8 cellular contexts compared by ENCODE assay signal in the genomic region with DNA sequence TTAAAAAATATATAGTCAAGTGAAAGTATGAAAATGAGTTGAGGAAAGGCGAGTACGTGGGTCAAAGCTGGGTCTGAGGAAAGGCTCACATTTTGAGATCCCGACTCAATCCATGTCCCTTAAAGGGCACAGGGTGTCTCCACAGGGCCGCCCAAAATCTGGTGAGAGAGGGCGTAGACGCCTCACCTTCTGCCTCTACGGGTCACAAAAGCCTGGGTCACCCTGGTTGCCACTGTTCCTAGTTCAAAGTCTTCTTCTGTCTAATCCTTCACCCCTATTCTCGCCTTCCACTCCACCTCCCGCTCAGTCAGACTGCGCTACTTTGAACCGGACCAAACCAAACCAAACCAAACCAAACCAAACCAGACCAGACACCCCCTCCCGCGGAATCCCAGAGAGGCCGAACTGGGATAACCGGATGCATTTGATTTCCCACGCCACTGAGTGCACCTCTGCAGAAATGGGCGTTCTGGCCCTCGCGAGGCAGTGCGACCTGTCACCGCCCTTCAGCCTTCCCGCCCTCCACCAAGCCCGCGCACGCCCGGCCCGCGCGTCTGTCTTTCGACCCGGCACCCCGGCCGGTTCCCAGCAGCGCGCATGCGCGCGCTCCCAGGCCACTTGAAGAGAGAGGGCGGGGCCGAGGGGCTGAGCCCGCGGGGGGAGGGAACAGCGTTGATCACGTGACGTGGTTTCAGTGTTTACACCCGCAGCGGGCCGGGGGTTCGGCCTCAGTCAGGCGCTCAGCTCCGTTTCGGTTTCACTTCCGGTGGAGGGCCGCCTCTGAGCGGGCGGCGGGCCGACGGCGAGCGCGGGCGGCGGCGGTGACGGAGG. TPM values are rescaled to one million over a fixed set of nuclear protein-coding genes. Genes with fewer than 3 reads are reported as not detected.
DNase-seq lines count a peak whose midpoint lies in the region; ATAC-seq and TF ChIP-seq lines count a peak whose summit lies in the region.

A gene (plus strand): TSS at position 728 of the 831 bp plus-strand sequence. CDS start 261 bp downstream, outside the sequence.

- no peaks in the 10 kb centered on the region for H3K4me1 ChIP-seq in colonic mucosa

- no peaks in the 10 kb centered on the region for H3K9me3 ChIP-seq in colonic mucosa

- peak within 1 kb of the TSS; percentile 83 for H3K27ac ChIP-seq in colonic mucosa

- H3K27me3 ChIP-seq in BJ (ENCODE audit: control insufficient read depth, insufficient read depth, low read length): no peaks in the 10 kb centered on the region
- no peaks in the 10 kb centered on the region for H3K27me3 ChIP-seq in colonic mucosa

- CTCF ChIA-PET in BJ (lab: Yijun Ruan, JAX): interaction anchor here (1.0 kb wide), 1 partner anchor 9 kb away, joined by 3 read pairs; no protein-coding TSS in a partner anchor

- intact Hi-C loops in colonic mucosa (cut with DNase I) (no loop called here), left colon (cut with DNase I, micrococcal nuclease) (no loop called here)

- H3K9ac ChIP-seq in colonic mucosa (ENCODE audit: low read depth in 2 of 2, low read length in 2 of 2): peak within 1 kb of the TSS; percentile 76 to 80

- H3K36me3 ChIP-seq in BJ (ENCODE audit: control insufficient read depth, insufficient read depth, low read length): no peaks in the 10 kb centered on the region
- no peaks in the 10 kb centered on the region for H3K36me3 ChIP-seq in colonic mucosa

- DNase-seq in BJ (ENCODE audit: low read depth): peak; percentile 49
- DNase-seq in GM19240 (ENCODE audit: insufficient read length, low spot score): peak; percentile 81
- peak; percentile 78 to 96 for DNase-seq in NCI-H526 (lab: John Stamatoyannopoulos, UW)
- DNase-seq in activated CD4-positive, alpha-beta T cell treated with anti-CD3 and anti-CD28 coated beads for 48 hours: peak; percentile 94
- DNase-seq in colonic mucosa: peak; percentile 93
- DNase-seq in left colon: peak; percentile 94
- peak; percentile 84 to 90 for DNase-seq in stimulated activated CD4-positive, alpha-beta T cell treated with anti-CD3 and anti-CD28 coated beads, Interleukin-1b, Interleukin-23, amount 100 ng/mL, for 4 hours (ENCODE audit: low read depth in 2 of 2)

- ATAC-seq in HG03457 (IDR thresholded peaks at IDR 0.05; ENCODE audit: unreplicated experiment) (peak; percentile 80), left colon (peak; percentile 91)

- POLR2A ChIA-PET in BJ (lab: Charles Lee): interaction anchor here (1.0 kb wide), 1 partner anchor 47 kb away, joined by 3 read pairs; no protein-coding TSS in a partner anchor

- TF ChIP-seq CTCF in BJ (IDR thresholded peaks at IDR 0.05; ENCODE audit: insufficient read depth, low read depth, low read length) (no peak), colonic mucosa (IDR thresholded peaks at IDR 0.05) (no peak)

- peak within 1 kb of the TSS; percentile 73 for H3K4me3 ChIP-seq in BJ (ENCODE audit: low read depth, low read length)
- peak within 1 kb of the TSS; percentile 54 for H3K4me3 ChIP-seq in colonic mucosa

RNA-seq across cellular contexts. Expression of the gene that starts here (rescaled TPM):
- polyA plus RNA-seq in BJ (2011; rRNA removed): 9.1 and 14.3 TPM in 2 replicates
- polyA minus RNA-seq in BJ (2011; rRNA and poly(A)+ RNA removed): 6.2 and 9.7 TPM in 2 replicates
- total RNA-seq in colonic mucosa (10 to 100 TPM; 39.3 to 45.0 TPM), left colon (10 to 100 TPM; 35.0 to 40.2 TPM)

Comparison
In these comparisons a context has a peak if more than half of its experiments do, and no peak if none do; other contexts are left out.
1. Peak in every context shown above with its lines: DNase-seq, ATAC-seq, H3K4me3 ChIP-seq and H3K27ac ChIP-seq.